Comparison of ENCODE assay signal across 21 cellular contexts in genomic region chr6:141541766-141542324, GRCh38.
A peak's percentile ranks its signal among the peaks of the same experiment; 100 is the strongest.
DNase-seq lines count a peak whose midpoint lies in the region; ATAC-seq, FAIRE-seq and TF ChIP-seq lines count a peak whose summit lies in the region.
"Had no signal": no experiment of that assay in that cellular context is flagged by ENCODE, and none has a peak within 500 bp of the region (broad histone marks: within the 10 kb centered on the region; RNA-seq: fewer than 3 reads in every experiment).

No MANE protein-coding gene starts in this region.

- no peak overlapping the region for H3K4me3 Mint-ChIP-seq in activated CD4-positive, alpha-beta T cell treated with anti-CD3 and anti-CD28 coated beads for 36 hours
- no peak overlapping the region for H3K4me3 Mint-ChIP-seq in activated CD4-positive, alpha-beta T cell treated with anti-CD3 and anti-CD28 coated beads, Interleukin-2, amount 10 ng/mL, durations not matched to agents 7 days and 5 days
- no peak overlapping the region for H3K4me3 Mint-ChIP-seq in activated naive CD4-positive, alpha-beta T cell treated with anti-CD3 and anti-CD28 coated beads for 36 hours
- H3K4me3 Mint-ChIP-seq: activated naive CD8-positive, alpha-beta T cell treated with anti-CD3 and anti-CD28 coated beads, Interleukin-2, amount 50 U/mL, for 24 hours; activated T-cell treated with anti-CD3 and anti-CD28 coated beads, Interleukin-2, amount 50 U/mL, for 24 hours; CD14-positive monocyte; memory B cell had no signal

- DNase-seq in activated CD4-positive, alpha-beta T cell treated with anti-CD3 and anti-CD28 coated beads for 36 hours = no peak
- DNase-seq in activated CD4-positive, alpha-beta T cell treated with anti-CD3 and anti-CD28 coated beads, Interleukin-2, amount 10 ng/mL, durations not matched to agents 7 days and 5 days = no peak
- DNase-seq in NCI-H69 (lab: John Stamatoyannopoulos, UW) (peak; percentile 17), fibroblast of gingiva (ENCODE audit: low read depth) (peak; percentile 3), smooth muscle cell (lab: John Stamatoyannopoulos, UW; ENCODE audit: unreplicated experiment) (no peak), GM03348 (ENCODE audit: low spot score) (no peak), GM19239 (ENCODE audit: insufficient read length, low spot score) (no peak)
- DNase-seq in activated naive CD4-positive, alpha-beta T cell treated with anti-CD3 and anti-CD28 coated beads for 36 hours = no peak
- DNase-seq: activated CD4-positive, alpha-beta T cell treated with anti-CD3 and anti-CD28 coated beads for 48 hours; activated naive CD8-positive, alpha-beta T cell treated with anti-CD3 and anti-CD28 coated beads, Interleukin-2, amount 50 U/mL, for 24 hours; activated T-cell treated with anti-CD3 and anti-CD28 coated beads, Interleukin-2, amount 50 U/mL, for 24 hours; caudate nucleus; DMS79; effector memory CD4-positive, alpha-beta T cell; NCI-H1092 treated with DMSO at 0.1 percent for 48 hours; NCI-H2171; right cardiac atrium; SHP77 treated with DMSO at 0.1 percent for 48 hours had no signal

- no peak overlapping the region for H3K27ac ChIP-seq in smooth muscle cell (ENCODE audit: low read depth)
- H3K27ac ChIP-seq: neutrophil had no signal

- no peaks in the 10 kb centered on the region for H3F3A ChIP-seq in smooth muscle cell (ENCODE audit: low read depth)

- no peaks in the 10 kb centered on the region for H3K9me3 Mint-ChIP-seq in activated CD4-positive, alpha-beta T cell treated with anti-CD3 and anti-CD28 coated beads for 36 hours (ENCODE audit: low read depth)
- no peaks in the 10 kb centered on the region for H3K9me3 Mint-ChIP-seq in activated CD4-positive, alpha-beta T cell treated with anti-CD3 and anti-CD28 coated beads, Interleukin-2, amount 10 ng/mL, durations not matched to agents 7 days and 5 days
- H3K9me3 Mint-ChIP-seq in activated naive CD4-positive, alpha-beta T cell treated with anti-CD3 and anti-CD28 coated beads for 36 hours = no peaks in the 10 kb centered on the region
- H3K9me3 Mint-ChIP-seq: activated T-cell treated with anti-CD3 and anti-CD28 coated beads, Interleukin-2, amount 50 U/mL, for 24 hours had no signal

- H3K27me3 ChIP-seq in smooth muscle cell (ENCODE audit: low read depth) = no peaks in the 10 kb centered on the region
- H3K27me3 ChIP-seq: neutrophil had no signal

- 96% methylated on average over 1 of the region's 1 CpG for WGBS in smooth muscle cell (ENCODE audit: low lambda C conversion rate)

- H3K9me3 ChIP-seq in smooth muscle cell (replicated peaks; ENCODE audit: low read depth) = no peaks in the 10 kb centered on the region
- H3K9me3 ChIP-seq: neutrophil had no signal

- H3K27me3 Mint-ChIP-seq in activated CD4-positive, alpha-beta T cell treated with anti-CD3 and anti-CD28 coated beads for 36 hours = peaks cover 2% of the 10 kb centered on the region
- H3K27me3 Mint-ChIP-seq in activated CD4-positive, alpha-beta T cell treated with anti-CD3 and anti-CD28 coated beads, Interleukin-2, amount 10 ng/mL, durations not matched to agents 7 days and 5 days = peaks cover 2% of the 10 kb centered on the region
- H3K27me3 Mint-ChIP-seq in activated naive CD4-positive, alpha-beta T cell treated with anti-CD3 and anti-CD28 coated beads for 36 hours (ENCODE audit: low read depth) = no peaks in the 10 kb centered on the region
- H3K27me3 Mint-ChIP-seq: activated naive CD8-positive, alpha-beta T cell treated with anti-CD3 and anti-CD28 coated beads, Interleukin-2, amount 50 U/mL, for 24 hours; activated T-cell treated with anti-CD3 and anti-CD28 coated beads, Interleukin-2, amount 50 U/mL, for 24 hours had no signal

- TF ChIP-seq CTCF in smooth muscle cell (IDR thresholded peaks at IDR 0.05; ENCODE audit: borderline replicate concordance, insufficient read depth, poor library complexity, severe bottlenecking) = no peak

- H3K4me3 ChIP-seq in smooth muscle cell = no peak overlapping the region

- no peak for FAIRE-seq in GM19239 (lab: Jason Lieb, UNC)

- peak; percentile 53 for ATAC-seq in activated CD4-positive, alpha-beta T cell treated with anti-CD3 and anti-CD28 coated beads for 36 hours
- ATAC-seq: activated naive CD8-positive, alpha-beta T cell treated with anti-CD3 and anti-CD28 coated beads, Interleukin-2, amount 50 U/mL, for 24 hours; right cardiac atrium had no signal

- H3K4me2 ChIP-seq in smooth muscle cell = no peak overlapping the region

- intact Hi-C loops in activated CD4-positive, alpha-beta T cell treated with anti-CD3 and anti-CD28 coated beads for 36 hours (cut with DNase I, micrococcal nuclease) = no loop called here
- intact Hi-C loops in activated naive CD4-positive, alpha-beta T cell treated with anti-CD3 and anti-CD28 coated beads for 36 hours (cut with micrococcal nuclease) = no loop called here

- H3K79me2 ChIP-seq in smooth muscle cell (ENCODE audit: low read depth) = no peaks in the 10 kb centered on the region

- no peaks in the 10 kb centered on the region for H3K4me1 Mint-ChIP-seq in activated CD4-positive, alpha-beta T cell treated with anti-CD3 and anti-CD28 coated beads for 36 hours
- H3K4me1 Mint-ChIP-seq in activated CD4-positive, alpha-beta T cell treated with anti-CD3 and anti-CD28 coated beads, Interleukin-2, amount 10 ng/mL, durations not matched to agents 7 days and 5 days = peaks cover 5% of the 10 kb centered on the region
- peaks cover 5% of the 10 kb centered on the region for H3K4me1 Mint-ChIP-seq in activated naive CD4-positive, alpha-beta T cell treated with anti-CD3 and anti-CD28 coated beads for 36 hours (ENCODE audit: low read depth)
- H3K4me1 Mint-ChIP-seq: activated naive CD8-positive, alpha-beta T cell treated with anti-CD3 and anti-CD28 coated beads, Interleukin-2, amount 50 U/mL, for 24 hours; CD14-positive monocyte; memory B cell had no signal

- no peaks in the 10 kb centered on the region for H3K36me3 ChIP-seq in smooth muscle cell (ENCODE audit: low read depth)
- H3K36me3 ChIP-seq: neutrophil had no signal

- POLR2A ChIA-PET in activated CD4-positive, alpha-beta T cell treated with anti-CD3 and anti-CD28 coated beads for 36 hours (lab: Charles Lee) = no interaction called here
- POLR2A ChIA-PET in activated CD4-positive, alpha-beta T cell treated with anti-CD3 and anti-CD28 coated beads, Interleukin-2, amount 10 ng/mL, durations not matched to agents 7 days and 5 days (lab: Charles Lee) = no interaction called here

- H3K9ac ChIP-seq in smooth muscle cell (ENCODE audit: low read depth) = no peak overlapping the region

- peak overlapping the region; percentile 55 for H2AFZ ChIP-seq in smooth muscle cell (ENCODE audit: low read depth)

- no peaks in the 10 kb centered on the region for H3K36me3 Mint-ChIP-seq in activated CD4-positive, alpha-beta T cell treated with anti-CD3 and anti-CD28 coated beads for 36 hours (ENCODE audit: low read depth)
- no peaks in the 10 kb centered on the region for H3K36me3 Mint-ChIP-seq in activated CD4-positive, alpha-beta T cell treated with anti-CD3 and anti-CD28 coated beads, Interleukin-2, amount 10 ng/mL, durations not matched to agents 7 days and 5 days (ENCODE audit: low read depth)
- H3K36me3 Mint-ChIP-seq in activated naive CD4-positive, alpha-beta T cell treated with anti-CD3 and anti-CD28 coated beads for 36 hours (ENCODE audit: low read depth) = no peaks in the 10 kb centered on the region
- H3K36me3 Mint-ChIP-seq: CD14-positive monocyte, memory B cell had no signal

- no peaks in the 10 kb centered on the region for H3K4me1 ChIP-seq in smooth muscle cell (ENCODE audit: low read depth)

- no peak overlapping the region for H3K27ac Mint-ChIP-seq in activated CD4-positive, alpha-beta T cell treated with anti-CD3 and anti-CD28 coated beads for 36 hours
- no peak overlapping the region for H3K27ac Mint-ChIP-seq in activated CD4-positive, alpha-beta T cell treated with anti-CD3 and anti-CD28 coated beads, Interleukin-2, amount 10 ng/mL, durations not matched to agents 7 days and 5 days
- H3K27ac Mint-ChIP-seq in activated naive CD4-positive, alpha-beta T cell treated with anti-CD3 and anti-CD28 coated beads for 36 hours = no peak overlapping the region
- H3K27ac Mint-ChIP-seq: activated naive CD8-positive, alpha-beta T cell treated with anti-CD3 and anti-CD28 coated beads, Interleukin-2, amount 50 U/mL, for 24 hours; activated T-cell treated with anti-CD3 and anti-CD28 coated beads, Interleukin-2, amount 50 U/mL, for 24 hours; CD14-positive monocyte; memory B cell had no signal

- no peaks in the 10 kb centered on the region for H4K20me1 ChIP-seq in smooth muscle cell (ENCODE audit: low read depth)

- CTCF ChIA-PET in activated CD4-positive, alpha-beta T cell treated with anti-CD3 and anti-CD28 coated beads for 36 hours (lab: Charles Lee) = no interaction called here
- CTCF ChIA-PET in activated CD4-positive, alpha-beta T cell treated with anti-CD3 and anti-CD28 coated beads, Interleukin-2, amount 10 ng/mL, durations not matched to agents 7 days and 5 days (lab: Charles Lee) = no interaction called here
- CTCF ChIA-PET in activated naive CD4-positive, alpha-beta T cell treated with anti-CD3 and anti-CD28 coated beads for 36 hours (lab: Charles Lee) = no interaction called here

Comparison
In these comparisons a context has a peak if more than half of its experiments do, and no peak if none do; other contexts are left out.
1. DNase-seq: peak in NCI-H69 (single experiment) and fibroblast of gingiva (single experiment); none in activated CD4-positive, alpha-beta T cell treated with anti-CD3 and anti-CD28 coated beads for 36 hours (single experiment), activated CD4-positive, alpha-beta T cell treated with anti-CD3 and anti-CD28 coated beads, Interleukin-2, amount 10 ng/mL, durations not matched to agents 7 days and 5 days (single experiment), smooth muscle cell (single experiment), GM03348 (single experiment), activated naive CD4-positive, alpha-beta T cell treated with anti-CD3 and anti-CD28 coated beads for 36 hours (single experiment) and GM19239 (single experiment).